1 cellular context compared by ENCODE assay signal in genomic region chr1:175597969-175598765, GRCh38.
TF ChIP-seq lines count a peak whose summit lies in the region.

No MANE protein-coding gene starts in this region.

TF ChIP-seq in WTC11, 78 proteins besides CTCF, POLR2A, EP300 and RAD21 (continued from another document):
- TF ChIP-seq STAT6 (CRISPR knock-in tag; conservative IDR thresholded peaks at IDR 0.05; ENCODE audit: low read depth), result no peak
